ENCODE assay signal across 24 cellular contexts in genomic region chr1:46418976-46419375, GRCh38. TPM values are rescaled to one million over a fixed set of nuclear protein-coding genes. Genes with fewer than 3 reads are reported as not detected.
A peak's percentile ranks its signal among the peaks of the same experiment; 100 is the strongest.
DNase-seq lines count a peak whose midpoint lies in the region; ATAC-seq, FAIRE-seq and TF ChIP-seq lines count a peak whose summit lies in the region.
"Had no signal": no experiment of that assay in that cellular context is flagged by ENCODE, and none has a peak within 500 bp of the region (broad histone marks: within the 10 kb centered on the region; RNA-seq: fewer than 3 reads in every experiment).

No MANE protein-coding gene starts in this region.

- H3K4me1 ChIP-seq in HepG2 (ENCODE audit: insufficient read depth, low read length) (peaks cover 29% of the 10 kb centered on the region), suprapubic skin (no peaks in the 10 kb centered on the region)
- H3K4me1 ChIP-seq: BLaER1, Caco-2, HAP-1 had no signal

- no peak overlapping the region for H3K9ac ChIP-seq in HepG2 (ENCODE audit: insufficient read depth, low read depth, low read length)
- H3K9ac ChIP-seq: BLaER1, GM23248 had no signal

- no peaks in the 10 kb centered on the region for H3K36me3 Mint-ChIP-seq in nephron progenitor cell (ENCODE audit: low read depth)
- H3K36me3 Mint-ChIP-seq in activated CD4-positive, alpha-beta T cell treated with anti-CD3 and anti-CD28 coated beads for 36 hours (ENCODE audit: low read depth) = no peaks in the 10 kb centered on the region
- H3K36me3 Mint-ChIP-seq in naive thymus-derived CD8-positive, alpha-beta T cell = no peaks in the 10 kb centered on the region
- H3K36me3 Mint-ChIP-seq: CD4-positive, CD25-positive, alpha-beta regulatory T cell had no signal

- H3K4me3 ChIP-seq in HepG2 (replicated peaks in 1 of 3; ENCODE audit: insufficient read depth in 1 of 3, low read depth in 2 of 3, low read length in 3 of 3) = no peak overlapping the region
- no peak overlapping the region for H3K4me3 ChIP-seq in suprapubic skin
- H3K4me3 ChIP-seq: BLaER1, GM23248, HAP-1 had no signal

- CTCF ChIA-PET in HepG2 (lab: Yijun Ruan, JAX; ENCODE audit: low intra/inter-chr PET ratio, low total read pairs) = no interaction called here
- CTCF ChIA-PET in activated CD4-positive, alpha-beta T cell treated with anti-CD3 and anti-CD28 coated beads for 36 hours (lab: Charles Lee) = interaction anchor here (0.6 kb wide), 1 partner anchor 377 kb away, joined by 3 read pairs; no protein-coding TSS in a partner anchor

- H3K9me3 ChIP-seq in HepG2 (ENCODE audit: low read length) (no peaks in the 10 kb centered on the region), suprapubic skin (no peaks in the 10 kb centered on the region)
- H3K9me3 ChIP-seq: BLaER1, Caco-2, HAP-1 had no signal

- POLR2A ChIA-PET in HepG2 (lab: Yijun Ruan, JAX) = no interaction called here
- POLR2A ChIA-PET in activated CD4-positive, alpha-beta T cell treated with anti-CD3 and anti-CD28 coated beads for 36 hours (lab: Charles Lee) = no interaction called here
- POLR2A ChIA-PET in naive thymus-derived CD8-positive, alpha-beta T cell (lab: Charles Lee) = no interaction called here

- peaks cover 6% of the 10 kb centered on the region for H3K4me1 Mint-ChIP-seq in nephron progenitor cell
- no peaks in the 10 kb centered on the region for H3K4me1 Mint-ChIP-seq in activated CD4-positive, alpha-beta T cell treated with anti-CD3 and anti-CD28 coated beads for 36 hours
- H3K4me1 Mint-ChIP-seq in naive thymus-derived CD8-positive, alpha-beta T cell = peaks cover 0 to 3% (median 0%) of the 10 kb centered on the region in 4 donors
- H3K4me1 Mint-ChIP-seq: B cell had no signal

- no peak overlapping the region for H2AFZ ChIP-seq in HepG2 (ENCODE audit: low read length)
- H2AFZ ChIP-seq: GM23248 had no signal

- H3K27ac ChIP-seq in HepG2 (ENCODE audit: extremely low read length, insufficient read depth, low read length) (no peak overlapping the region), suprapubic skin (no peak overlapping the region)
- H3K27ac ChIP-seq: 22Rv1, BLaER1, C4-2B, GM23248 had no signal

- H3K9me3 Mint-ChIP-seq in nephron progenitor cell = no peaks in the 10 kb centered on the region
- no peaks in the 10 kb centered on the region for H3K9me3 Mint-ChIP-seq in activated CD4-positive, alpha-beta T cell treated with anti-CD3 and anti-CD28 coated beads for 36 hours (ENCODE audit: low read depth)
- no peaks in the 10 kb centered on the region for H3K9me3 Mint-ChIP-seq in naive thymus-derived CD8-positive, alpha-beta T cell
- H3K9me3 Mint-ChIP-seq: CD8-positive, alpha-beta T cell; HFFc6 had no signal

- TF ChIP-seq RAD21 in HepG2 (CRISPR knock-in tag; IDR thresholded peaks at IDR 0.05) = no peak

- intact Hi-C loops in Right ventricle myocardium superior (cut with DNase I) (no loop called here), cardiac septum (cut with DNase I) (no loop called here), HepG2 (cut with micrococcal nuclease; ENCODE audit: unreplicated experiment) (no loop called here)
- intact Hi-C loops in activated CD4-positive, alpha-beta T cell treated with anti-CD3 and anti-CD28 coated beads for 36 hours (cut with DNase I, micrococcal nuclease) = no loop called here

- peak; percentile 12 for DNase-seq in Right ventricle myocardium superior
- no peak for DNase-seq in cardiac septum (ENCODE audit: low spot score)
- DNase-seq in HepG2 (ENCODE audit: low spot score) = peak; percentile 12
- no peak for DNase-seq in nephron progenitor cell
- no peak for DNase-seq in NOMO-1 treated with dmso at 0.1 percent for 144 hours (lab: John Stamatoyannopoulos, UW; ENCODE audit: unreplicated experiment)
- no peak for DNase-seq in activated CD4-positive, alpha-beta T cell treated with anti-CD3 and anti-CD28 coated beads for 36 hours
- DNase-seq in naive thymus-derived CD8-positive, alpha-beta T cell = no peak
- DNase-seq in suprapubic skin (ENCODE audit: low spot score in 2 of 2) = no peak
- DNase-seq: Caco-2; CD4-positive, CD25-positive, alpha-beta regulatory T cell; CD8-positive, alpha-beta T cell; DMS153; DND-41; GM23248; HFFc6 had no signal

- 5% methylated on average over 8 of the region's 10 CpGs for WGBS in HepG2 (ENCODE audit: low lambda C conversion rate)
- WGBS in suprapubic skin = 89% methylated on average over 10 of the region's 10 CpGs

- TF ChIP-seq CTCF in HepG2 (CRISPR knock-in tag; IDR thresholded peaks at IDR 0.05) = no peak
- no peak for TF ChIP-seq CTCF in nephron progenitor cell (IDR thresholded peaks at IDR 0.05)
- no peak for TF ChIP-seq CTCF in suprapubic skin (IDR thresholded peaks at IDR 0.05)

- peak in 1 of 2 experiments; percentile 12; a peak in 1 of 4 replicates for TF ChIP-seq EP300 in HepG2 (IDR thresholded peaks at IDR 0.05; ENCODE audit: low read depth in 2 of 2, low read length in 2 of 2)
- TF ChIP-seq EP300 in HepG2 (CRISPR knock-in tag; IDR thresholded peaks at IDR 0.05; ENCODE audit: borderline replicate concordance) = no peak
- TF ChIP-seq EP300 in suprapubic skin (IDR thresholded peaks at IDR 0.05) = no peak

- in situ Hi-C loops in HepG2 (cut with HindIII; ENCODE audit: extremely low pct_ligation_motif_present, low pct_unique_long_range_greater_than_20kb) = no loop called here

- H3K79me2 ChIP-seq in HepG2 (ENCODE audit: insufficient read depth, low read length) = no peaks in the 10 kb centered on the region

- H3K4me3 Mint-ChIP-seq in nephron progenitor cell = no peak overlapping the region
- H3K4me3 Mint-ChIP-seq in activated CD4-positive, alpha-beta T cell treated with anti-CD3 and anti-CD28 coated beads for 36 hours = no peak overlapping the region
- H3K4me3 Mint-ChIP-seq in naive thymus-derived CD8-positive, alpha-beta T cell = no peak overlapping the region
- H3K4me3 Mint-ChIP-seq: B cell; CD4-positive, CD25-positive, alpha-beta regulatory T cell; CD8-positive, alpha-beta T cell; HFFc6 had no signal

- no peak overlapping the region for H3K4me2 ChIP-seq in HepG2 (ENCODE audit: low read depth, low read length)
- H3K4me2 ChIP-seq: BLaER1 had no signal

- FAIRE-seq in HepG2 (lab: Jason Lieb, UNC) = no peak
- FAIRE-seq: A204.1, G401.6, GM12892, H54 had no signal

- H4K20me1 ChIP-seq in HepG2 (ENCODE audit: insufficient read depth, low read length) = no peaks in the 10 kb centered on the region

- H3K36me3 ChIP-seq in HepG2 (replicated peaks in 1 of 2; ENCODE audit: control insufficient read depth in 1 of 2, insufficient read depth in 2 of 2, low read length in 2 of 2) = no peaks in the 10 kb centered on the region
- H3K36me3 ChIP-seq in suprapubic skin = no peaks in the 10 kb centered on the region
- H3K36me3 ChIP-seq: HAP-1 had no signal

- no TSS peak for BruUV-seq in HepG2 (replicated peaks; lab: Mats Ljungman, UMichigan)

- no peak for ATAC-seq in Right ventricle myocardium superior (ENCODE audit: poor library complexity)
- ATAC-seq in HepG2 = peak; percentile 58
- no peak for ATAC-seq in activated CD4-positive, alpha-beta T cell treated with anti-CD3 and anti-CD28 coated beads for 36 hours
- ATAC-seq in naive thymus-derived CD8-positive, alpha-beta T cell = no peak
- ATAC-seq: CD8-positive, alpha-beta T cell had no signal

- H3K27ac Mint-ChIP-seq in nephron progenitor cell = peak overlapping the region; percentile 47
- no peak overlapping the region for H3K27ac Mint-ChIP-seq in activated CD4-positive, alpha-beta T cell treated with anti-CD3 and anti-CD28 coated beads for 36 hours
- H3K27ac Mint-ChIP-seq in naive thymus-derived CD8-positive, alpha-beta T cell = no peak overlapping the region
- H3K27ac Mint-ChIP-seq: B cell; CD4-positive, CD25-positive, alpha-beta regulatory T cell; CD8-positive, alpha-beta T cell; HFFc6 had no signal

- TF ChIP-seq POLR2A in HepG2 (IDR thresholded peaks at IDR 0.05; ENCODE audit: insufficient read depth in 1 of 2, low read depth in 2 of 2, low read length in 2 of 2) (no peak), suprapubic skin (IDR thresholded peaks at IDR 0.05) (no peak)

- peaks cover 36% of the 10 kb centered on the region for H3K27me3 Mint-ChIP-seq in nephron progenitor cell (ENCODE audit: low read depth, poor library complexity)
- peaks cover 5% of the 10 kb centered on the region for H3K27me3 Mint-ChIP-seq in activated CD4-positive, alpha-beta T cell treated with anti-CD3 and anti-CD28 coated beads for 36 hours
- peaks cover 4 to 23% (median 10%) of the 10 kb centered on the region in 5 donors for H3K27me3 Mint-ChIP-seq in naive thymus-derived CD8-positive, alpha-beta T cell

- H3K27me3 ChIP-seq in HepG2 (ENCODE audit: control insufficient read depth in 1 of 2, insufficient read depth in 2 of 2, low read length in 2 of 2) (peaks cover 0 to 13% of the 10 kb centered on the region in 2 experiments; a peak in 2 of 5 replicates), suprapubic skin (peaks cover 16% of the 10 kb centered on the region)
- H3K27me3 ChIP-seq: BLaER1 had no signal

RNA-seq across cellular contexts. Expression of gene FAAH, which starts 24.9 kb away (rescaled TPM):
- total RNA-seq in Right ventricle myocardium superior = 4.8 TPM
- total RNA-seq in cardiac septum = 0.97 TPM
- total RNA-seq in HepG2 (2016; rRNA removed; fragmentation: Illumina TruSeq; extraction: Trizol) = 1.5 and 11.0 TPM in 2 replicates
- total RNA-seq in HepG2 (2016; cell fraction: cytosol; rRNA removed; fragmentation: Illumina TruSeq; extraction: Trizol; ENCODE audit: low read depth) = 0.81 and 1.3 TPM in 2 replicates
- 2.5 and 10.2 TPM in 2 replicates for total RNA-seq in HepG2 (2016; cell fraction: insoluble cytoplasmic fraction; rRNA removed; fragmentation: Illumina TruSeq; extraction: Trizol)
- total RNA-seq in HepG2 (2016; cell fraction: membrane; rRNA removed; fragmentation: Illumina TruSeq; extraction: Trizol) = 1.7 and 2.5 TPM in 2 replicates
- total RNA-seq in HepG2 (2016; cell fraction: nucleus; rRNA removed; fragmentation: Illumina TruSeq; extraction: Trizol) = 15.1 and 16.3 TPM in 2 replicates
- 5.4 and 7.3 TPM in 2 replicates for polyA plus RNA-seq in HepG2 (2011; rRNA removed)
- polyA plus RNA-seq in HepG2 (2011; cell fraction: cytosol; rRNA removed) = 2.5 TPM in 2 replicates
- 64.9 and 80.8 TPM in 2 replicates for polyA plus RNA-seq in HepG2 (2011; cell fraction: nucleus; rRNA removed)
- polyA plus RNA-seq in HepG2 (2012) = 5.2 and 6.0 TPM in 2 replicates
- polyA plus RNA-seq in HepG2 (2016; cell fraction: cytosol; fragmentation: Illumina TruSeq; extraction: Trizol; ENCODE audit: low read depth) = 0.85 and 1.2 TPM in 2 replicates
- 1.3 and 2.2 TPM in 2 replicates for polyA plus RNA-seq in HepG2 (2016; cell fraction: insoluble cytoplasmic fraction; fragmentation: Illumina TruSeq; extraction: Trizol; ENCODE audit: low read depth)
- polyA plus RNA-seq in HepG2 (2016; cell fraction: membrane; fragmentation: Illumina TruSeq; extraction: Trizol; ENCODE audit: low read depth) = 1.0 and 1.2 TPM in 2 replicates
- 32.6 and 35.3 TPM in 2 replicates for polyA plus RNA-seq in HepG2 (2016; cell fraction: nucleus; fragmentation: Illumina TruSeq; extraction: Trizol; ENCODE audit: insufficient read depth, low read depth)
- 0.47 and 3.4 TPM in 2 replicates for polyA minus RNA-seq in HepG2 (2011; rRNA and poly(A)+ RNA removed; ENCODE audit: low replicate concordance)
- polyA minus RNA-seq in HepG2 (2011; cell fraction: cytosol; rRNA and poly(A)+ RNA removed) = 1.4 and 1.7 TPM in 2 replicates
- polyA minus RNA-seq in HepG2 (2011; cell fraction: nucleus; rRNA and poly(A)+ RNA removed) = 11.1 and 15.8 TPM in 2 replicates
- total RNA-seq in activated CD4-positive, alpha-beta T cell treated with anti-CD3 and anti-CD28 coated beads for 36 hours = 1 to 10 TPM; 5.3 to 7.5 TPM
- total RNA-seq in naive thymus-derived CD8-positive, alpha-beta T cell = 10 to 100 TPM in 1 of 2 experiments, 1 to 10 TPM in 1; 8.9 to 10.2 TPM
- 1 to 10 TPM in 2 of 3 donors, under 1 TPM in 1; 0.46 to 2.2 (median 1.4) TPM for polyA plus RNA-seq in naive thymus-derived CD8-positive, alpha-beta T cell
- 10 to 100 TPM; 18.1 to 50.5 (median 27.7) TPM for total RNA-seq in suprapubic skin

Comparison
In these comparisons a context has a peak if more than half of its experiments do, and no peak if none do; other contexts are left out.
1. DNase-seq: peak in Right ventricle myocardium superior (single experiment) and HepG2 (single experiment); none in cardiac septum (single experiment), nephron progenitor cell (single experiment), NOMO-1 treated with dmso at 0.1 percent for 144 hours (single experiment), activated CD4-positive, alpha-beta T cell treated with anti-CD3 and anti-CD28 coated beads for 36 hours (single experiment), naive thymus-derived CD8-positive, alpha-beta T cell (0 of 10) and suprapubic skin (0 of 2).